In genomic region chr20:47453167-47453782, GRCh38 we compare ENCODE assay signal across 7 cellular contexts. TPM values are rescaled to one million over a fixed set of nuclear protein-coding genes. Genes with fewer than 3 reads are reported as not detected.
DNase-seq lines count a peak whose midpoint lies in the region; ATAC-seq and TF ChIP-seq lines count a peak whose summit lies in the region.

No MANE protein-coding gene starts in this region.

- peaks cover 4% of the 10 kb centered on the region for H3K4me1 Mint-ChIP-seq in central memory CD8-positive, alpha-beta T cell

- peak overlapping the region; percentile 38 for H3K27ac Mint-ChIP-seq in central memory CD8-positive, alpha-beta T cell (ENCODE audit: low read depth)

- no peaks in the 10 kb centered on the region for H3K27me3 Mint-ChIP-seq in central memory CD8-positive, alpha-beta T cell

- H3K36me3 Mint-ChIP-seq in central memory CD8-positive, alpha-beta T cell (ENCODE audit: insufficient read depth): peaks cover 1% of the 10 kb centered on the region

- no peak overlapping the region for H3K4me3 Mint-ChIP-seq in central memory CD8-positive, alpha-beta T cell

- no peaks in the 10 kb centered on the region for H3K9me3 Mint-ChIP-seq in central memory CD8-positive, alpha-beta T cell

- no peak for DNase-seq in central memory CD8-positive, alpha-beta T cell (ENCODE audit: low spot score in 2 of 2)
- DNase-seq in stimulated activated CD8-positive, alpha-beta memory T cell treated with anti-CD3 and anti-CD28 coated beads, Interleukin-15, amount 100 ng/mL, for 48 hours (ENCODE audit: low read depth in 2 of 2): peak; percentile 56 to 65
- DNase-seq in DMS53 (lab: John Stamatoyannopoulos, UW) (no peak), NAMALWA (ENCODE audit: low spot score) (no peak)

- ATAC-seq in GM18870 (IDR thresholded peaks at IDR 0.05; ENCODE audit: unreplicated experiment) (peak; percentile 73), HG02759 (IDR thresholded peaks at IDR 0.05; ENCODE audit: unreplicated experiment) (peak; percentile 95)
- ATAC-seq in central memory CD8-positive, alpha-beta T cell (replicated peaks; ENCODE audit: extremely low read depth, poor library complexity, severe bottlenecking): no peak

TF ChIP-seq in PFSK-1, 5 proteins besides CTCF, POLR2A, EP300 and RAD21:
- 0 out of 2 replicates have a peak, but pooled peaks have one; percentile 19 for TF ChIP-seq TAF1 (IDR thresholded peaks at IDR 0.05; ENCODE audit: borderline replicate concordance, insufficient read depth, low read length)
- TF ChIP-seq SIN3A (IDR thresholded peaks at IDR 0.05; ENCODE audit: borderline replicate concordance, insufficient read depth, low read length): no peak

RNA-seq across cellular contexts. Expression of gene NCOA3, which starts 48.4 kb away (rescaled TPM):
- polyA plus RNA-seq in PFSK-1 (2012; ENCODE audit: insufficient read length, low read depth): 11.9 TPM

Comparison
In these comparisons a context has a peak if more than half of its experiments do, and no peak if none do; other contexts are left out.
1. DNase-seq: peak in stimulated activated CD8-positive, alpha-beta memory T cell treated with anti-CD3 and anti-CD28 coated beads, Interleukin-15, amount 100 ng/mL, for 48 hours (2 of 2); none in central memory CD8-positive, alpha-beta T cell (0 of 2), DMS53 (single experiment) and NAMALWA (single experiment).